Comparison of ENCODE assay signal across 22 cellular contexts in the genomic region with DNA sequence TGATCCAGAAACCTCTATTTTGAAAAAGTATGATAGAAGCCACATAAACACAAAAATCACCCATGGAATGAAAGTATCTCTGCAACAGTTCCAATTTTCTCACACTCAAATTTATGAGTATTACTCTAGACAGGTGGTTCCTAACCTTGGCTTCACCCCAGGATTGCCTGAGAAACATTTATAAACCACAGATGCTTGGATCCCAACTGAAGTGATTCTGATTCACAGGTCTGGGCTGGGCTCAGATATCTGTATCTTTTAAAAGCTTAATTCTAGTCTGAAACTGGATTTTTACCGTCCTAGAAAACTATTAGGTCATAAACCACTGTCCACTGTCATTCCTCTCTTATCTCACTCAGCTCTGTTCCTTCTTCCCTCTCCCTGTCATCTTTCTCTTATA. TPM values are rescaled to one million over a fixed set of nuclear protein-coding genes. Genes with fewer than 3 reads are reported as not detected.
"Had no signal": no experiment of that assay in that cellular context is flagged by ENCODE, and none has a peak within 500 bp of the region (broad histone marks: within the 10 kb centered on the region; RNA-seq: fewer than 3 reads in every experiment).

No MANE protein-coding gene starts in this region.

- H3K36me3 ChIP-seq: adrenal gland, esophagus squamous epithelium, upper lobe of right lung had no signal

- H3K27ac Mint-ChIP-seq: activated CD4-positive, alpha-beta T cell treated with anti-CD3 and anti-CD28 coated beads for 36 hours; activated naive CD4-positive, alpha-beta T cell treated with anti-CD3 and anti-CD28 coated beads, Interleukin-2, amount 50 U/mL, for 72 hours; dendritic cell treated with granulocyte-macrophage colony-stimulating factor and Interleukin-4, amounts not matched to agents 40 ng/mL and 50 ng/mL, for 4 days; natural killer cell treated with Interleukin-12 subunit alpha and Interleukin-12 subunit beta and Interleukin-15 and Interleukin-18, amount 100 ng/mL, for 72 hours; WTC11 had no signal

- H3K27ac ChIP-seq: adrenal gland, esophagus squamous epithelium, upper lobe of right lung had no signal

- H3K9me3 ChIP-seq: adrenal gland, esophagus squamous epithelium, upper lobe of right lung had no signal

- H3K9me3 Mint-ChIP-seq: activated naive CD4-positive, alpha-beta T cell treated with anti-CD3 and anti-CD28 coated beads, Interleukin-2, amount 50 U/mL, for 72 hours; dendritic cell treated with granulocyte-macrophage colony-stimulating factor and Interleukin-4, amounts not matched to agents 40 ng/mL and 50 ng/mL, for 4 days; natural killer cell treated with Interleukin-12 subunit alpha and Interleukin-12 subunit beta and Interleukin-15 and Interleukin-18, amount 100 ng/mL, for 72 hours; WTC11 had no signal

- H3K27me3 ChIP-seq: adrenal gland had no signal

- H3K4me1 ChIP-seq: upper lobe of right lung had no signal

- DNase-seq: activated CD4-positive, alpha-beta T cell treated with anti-CD3 and anti-CD28 coated beads for 36 hours; activated CD4-positive, alpha-beta T cell treated with anti-CD3 and anti-CD28 coated beads, Interleukin-2, amount 50 U/mL, for 48 hours; activated gamma-delta T cell; adrenal gland; effector CD8-positive, alpha-beta T cell; esophagus squamous epithelium; nucleus accumbens; stimulated activated CD4-positive, alpha-beta T cell treated with anti-CD3 and anti-CD28 coated beads, Interleukin-12 subunit alpha, Interleukin-12 subunit beta, amount 100 ng/mL, for 4 hours; stimulated activated CD4-positive, alpha-beta T cell treated with anti-CD3 and anti-CD28 coated beads, Interleukin-1b, Interleukin-23, amount 100 ng/mL, for 48 hours; stimulated activated CD8-positive, alpha-beta memory T cell treated with anti-CD3 and anti-CD28 coated beads, Interleukin-4, amount 100 ng/mL, for 48 hours; stimulated activated naive CD4-positive, alpha-beta T cell; upper lobe of right lung had no signal

- H3K4me1 Mint-ChIP-seq: activated CD4-positive, alpha-beta T cell treated with anti-CD3 and anti-CD28 coated beads for 36 hours had no signal

- ATAC-seq: activated CD4-positive, alpha-beta T cell treated with anti-CD3 and anti-CD28 coated beads for 36 hours; activated naive CD4-positive, alpha-beta T cell treated with anti-CD3 and anti-CD28 coated beads, Interleukin-2, amount 50 U/mL, for 72 hours; natural killer cell treated with Interleukin-12 subunit alpha and Interleukin-12 subunit beta and Interleukin-15 and Interleukin-18, amount 100 ng/mL, for 72 hours; upper lobe of right lung; WTC11 had no signal

- H3K36me3 Mint-ChIP-seq: activated naive CD4-positive, alpha-beta T cell treated with anti-CD3 and anti-CD28 coated beads, Interleukin-2, amount 50 U/mL, for 72 hours; natural killer cell treated with Interleukin-12 subunit alpha and Interleukin-12 subunit beta and Interleukin-15 and Interleukin-18, amount 100 ng/mL, for 72 hours; WTC11 had no signal

- H3K4me3 Mint-ChIP-seq: activated CD4-positive, alpha-beta T cell treated with anti-CD3 and anti-CD28 coated beads for 36 hours; dendritic cell treated with granulocyte-macrophage colony-stimulating factor and Interleukin-4, amounts not matched to agents 40 ng/mL and 50 ng/mL, for 4 days; natural killer cell treated with Interleukin-12 subunit alpha and Interleukin-12 subunit beta and Interleukin-15 and Interleukin-18, amount 100 ng/mL, for 72 hours; WTC11 had no signal

- H3K4me3 ChIP-seq: adrenal gland, esophagus squamous epithelium, lung, upper lobe of right lung had no signal

RNA-seq across cellular contexts. Expression of gene SST, which starts 7.4 kb away (rescaled TPM):
- total RNA-seq: activated CD4-positive, alpha-beta T cell treated with anti-CD3 and anti-CD28 coated beads for 36 hours; activated naive CD4-positive, alpha-beta T cell treated with anti-CD3 and anti-CD28 coated beads, Interleukin-2, amount 50 U/mL, for 72 hours; esophagus squamous epithelium; fibroblast of villous mesenchyme; glomerular endothelial cell; natural killer cell treated with Interleukin-12 subunit alpha and Interleukin-12 subunit beta and Interleukin-15 and Interleukin-18, amount 100 ng/mL, for 72 hours; posterior vena cava; T-helper 2 cell treated with Interferon-gamma antibody and Interleukin-4, amounts not matched to agents 100 ng/mL and 5 ng/mL, for 36 hours; upper lobe of right lung had no signal

RNA-seq across cellular contexts. Expression of gene RTP2, which starts 24.8 kb away (rescaled TPM):
- total RNA-seq: activated CD4-positive, alpha-beta T cell treated with anti-CD3 and anti-CD28 coated beads for 36 hours; activated naive CD4-positive, alpha-beta T cell treated with anti-CD3 and anti-CD28 coated beads, Interleukin-2, amount 50 U/mL, for 72 hours; cerebellum; esophagus squamous epithelium; fibroblast of villous mesenchyme; glomerular endothelial cell; lung; natural killer cell treated with Interleukin-12 subunit alpha and Interleukin-12 subunit beta and Interleukin-15 and Interleukin-18, amount 100 ng/mL, for 72 hours; posterior vena cava; T-helper 2 cell treated with Interferon-gamma antibody and Interleukin-4, amounts not matched to agents 100 ng/mL and 5 ng/mL, for 36 hours; upper lobe of right lung; WTC11 had no signal
- polyA plus RNA-seq: adrenal gland, lung had no signal
